Comparison of ENCODE assay signal across 34 cellular contexts in genomic region chr11:122812612-122813011, GRCh38. TPM values are rescaled to one million over a fixed set of nuclear protein-coding genes. Genes with fewer than 3 reads are reported as not detected.
DNase-seq lines count a peak whose midpoint lies in the region; ATAC-seq and TF ChIP-seq lines count a peak whose summit lies in the region.
"Had no signal": no experiment of that assay in that cellular context is flagged by ENCODE, and none has a peak within 500 bp of the region (broad histone marks: within the 10 kb centered on the region; RNA-seq: fewer than 3 reads in every experiment).

No MANE protein-coding gene starts in this region.

- no peaks in the 10 kb centered on the region for H3K9me3 Mint-ChIP-seq in CD8-positive, alpha-beta T cell
- peaks cover 3% of the 10 kb centered on the region for H3K9me3 Mint-ChIP-seq in activated naive CD8-positive, alpha-beta T cell treated with anti-CD3 and anti-CD28 coated beads for 36 hours
- H3K9me3 Mint-ChIP-seq in activated CD4-positive, alpha-beta memory T cell treated with anti-CD3 and anti-CD28 coated beads for 36 hours = no peaks in the 10 kb centered on the region
- H3K9me3 Mint-ChIP-seq: activated T-cell treated with anti-CD3 and anti-CD28 coated beads, Interleukin-2, amount 50 U/mL, for 24 hours had no signal

- no peaks in the 10 kb centered on the region for H3K9me3 ChIP-seq in CD8-positive, alpha-beta T cell (ENCODE audit: low read length)
- H3K9me3 ChIP-seq in HUES64 (ENCODE audit: insufficient read depth, low read depth, low read length) = no peaks in the 10 kb centered on the region
- H3K9me3 ChIP-seq: left ventricle myocardium inferior, prostate gland, SJSA1, tibial artery, vagina had no signal

- H3K27ac ChIP-seq in CD8-positive, alpha-beta T cell (ENCODE audit: low read depth, low read length) = no peak overlapping the region
- H3K27ac ChIP-seq in HUES64 (ENCODE audit: low read depth, low read length) = peak overlapping the region; percentile 3; the same call in 1 of the 2 replicates
- H3K27ac ChIP-seq: left ventricle myocardium inferior, prostate gland, RWPE1, SJSA1, tibial artery, vagina, VCaP had no signal

- WGBS in HUES64 = 61% methylated on average over 3 of the region's 4 CpGs

- no peak for DNase-seq in CD8-positive, alpha-beta T cell
- DNase-seq in activated naive CD8-positive, alpha-beta T cell treated with anti-CD3 and anti-CD28 coated beads for 36 hours = no peak
- DNase-seq in lung microvascular endothelial cell (ENCODE audit: low read depth in 2 of 2) = peak; percentile 14 to 49
- no peak for DNase-seq in NCI-H187 (lab: John Stamatoyannopoulos, UW)
- DNase-seq in activated CD4-positive, alpha-beta memory T cell treated with anti-CD3 and anti-CD28 coated beads for 36 hours = no peak
- DNase-seq in activated effector memory CD4-positive, alpha-beta T cell treated with Interleukin-2 at 50 U/mL for 16 hours = no peak
- DNase-seq: activated CD4-positive, alpha-beta T cell treated with anti-CD3 and anti-CD28 coated beads for 48 hours; activated T-cell treated with anti-CD3 and anti-CD28 coated beads, Interleukin-2, amount 50 U/mL, for 24 hours; effector CD4-positive, alpha-beta T cell; left ventricle myocardium inferior; midbrain; naive B cell; NCI-H1694; NCI-H2171; NCI-H82; stimulated activated CD4-positive, alpha-beta T cell treated with anti-CD3 and anti-CD28 coated beads, Interleukin-12 subunit alpha, Interleukin-12 subunit beta, amount 100 ng/mL, for 4 hours; stimulated activated CD4-positive, alpha-beta T cell treated with anti-CD3 and anti-CD28 coated beads, Interleukin-4, amount 100 ng/mL, for 1 hour; T1000; tibial artery had no signal

- POLR2A ChIA-PET in CD8-positive, alpha-beta T cell (lab: Charles Lee) = no interaction called here
- POLR2A ChIA-PET in activated CD4-positive, alpha-beta memory T cell treated with anti-CD3 and anti-CD28 coated beads for 36 hours (lab: Charles Lee) = no interaction called here

- CTCF ChIA-PET in CD8-positive, alpha-beta T cell (lab: Charles Lee) = interaction anchor here (1.1 to 11.6 kb wide), 6 partner anchors 12 to 241 kb away, joined by 3 to 191 read pairs (median 15); no protein-coding TSS in a partner anchor
- CTCF ChIA-PET in activated CD4-positive, alpha-beta memory T cell treated with anti-CD3 and anti-CD28 coated beads for 36 hours (lab: Charles Lee) = interaction anchor here (1.2 to 4.0 kb wide), 3 partner anchors 17 to 41 kb away, joined by 5 to 38 read pairs (median 5); no protein-coding TSS in a partner anchor

- peak overlapping the region; percentile 19 for H3K4me3 Mint-ChIP-seq in CD8-positive, alpha-beta T cell
- peak overlapping the region; percentile 18 for H3K4me3 Mint-ChIP-seq in activated naive CD8-positive, alpha-beta T cell treated with anti-CD3 and anti-CD28 coated beads for 36 hours
- no peak overlapping the region for H3K4me3 Mint-ChIP-seq in activated CD4-positive, alpha-beta memory T cell treated with anti-CD3 and anti-CD28 coated beads for 36 hours
- H3K4me3 Mint-ChIP-seq: activated T-cell treated with anti-CD3 and anti-CD28 coated beads, Interleukin-2, amount 50 U/mL, for 24 hours; IgD-negative memory B cell; naive B cell had no signal

- no peak for TF ChIP-seq CTCF in CD8-positive, alpha-beta T cell (IDR thresholded peaks at IDR 0.05)

- no peak overlapping the region for H3K4me3 ChIP-seq in CD8-positive, alpha-beta T cell (ENCODE audit: low read depth, low read length)
- H3K4me3 ChIP-seq in HUES64 (ENCODE audit: low read length) = no peak overlapping the region
- H3K4me3 ChIP-seq: GM12878, left ventricle myocardium inferior, prostate gland, SJSA1, tibial artery, vagina had no signal

- intact Hi-C loops in CD8-positive, alpha-beta T cell (cut with DNase I, micrococcal nuclease) = no loop called here
- intact Hi-C loops in activated CD4-positive, alpha-beta memory T cell treated with anti-CD3 and anti-CD28 coated beads for 36 hours (cut with micrococcal nuclease) = no loop called here

- no peaks in the 10 kb centered on the region for H3K27me3 Mint-ChIP-seq in CD8-positive, alpha-beta T cell (ENCODE audit: low read depth)
- H3K27me3 Mint-ChIP-seq in activated naive CD8-positive, alpha-beta T cell treated with anti-CD3 and anti-CD28 coated beads for 36 hours = no peaks in the 10 kb centered on the region
- no peaks in the 10 kb centered on the region for H3K27me3 Mint-ChIP-seq in activated CD4-positive, alpha-beta memory T cell treated with anti-CD3 and anti-CD28 coated beads for 36 hours
- H3K27me3 Mint-ChIP-seq: activated T-cell treated with anti-CD3 and anti-CD28 coated beads, Interleukin-2, amount 50 U/mL, for 24 hours; IgD-negative memory B cell had no signal

- H3K36me3 Mint-ChIP-seq in CD8-positive, alpha-beta T cell = peaks cover 37% of the 10 kb centered on the region
- H3K36me3 Mint-ChIP-seq in activated naive CD8-positive, alpha-beta T cell treated with anti-CD3 and anti-CD28 coated beads for 36 hours = peaks cover 14% of the 10 kb centered on the region
- peaks cover 6% of the 10 kb centered on the region for H3K36me3 Mint-ChIP-seq in activated CD4-positive, alpha-beta memory T cell treated with anti-CD3 and anti-CD28 coated beads for 36 hours

- no peaks in the 10 kb centered on the region for H3K27me3 ChIP-seq in CD8-positive, alpha-beta T cell (ENCODE audit: insufficient read depth, low read length)
- no peaks in the 10 kb centered on the region for H3K27me3 ChIP-seq in HUES64 (ENCODE audit: insufficient read depth, low read length)
- H3K27me3 ChIP-seq: SJSA1, tibial artery, vagina had no signal

- peak overlapping the region; percentile 82 for H3K27ac Mint-ChIP-seq in CD8-positive, alpha-beta T cell
- H3K27ac Mint-ChIP-seq in activated naive CD8-positive, alpha-beta T cell treated with anti-CD3 and anti-CD28 coated beads for 36 hours = no peak overlapping the region
- no peak overlapping the region for H3K27ac Mint-ChIP-seq in activated CD4-positive, alpha-beta memory T cell treated with anti-CD3 and anti-CD28 coated beads for 36 hours
- H3K27ac Mint-ChIP-seq: activated T-cell treated with anti-CD3 and anti-CD28 coated beads, Interleukin-2, amount 50 U/mL, for 24 hours; IgD-negative memory B cell had no signal

- peak; percentile 57 for ATAC-seq in CD8-positive, alpha-beta T cell
- ATAC-seq: GM12878, HCT116, sciatic nerve had no signal

- peaks cover 65% of the 10 kb centered on the region for H3K4me1 Mint-ChIP-seq in CD8-positive, alpha-beta T cell (ENCODE audit: low read depth)
- peaks cover 42% of the 10 kb centered on the region for H3K4me1 Mint-ChIP-seq in activated naive CD8-positive, alpha-beta T cell treated with anti-CD3 and anti-CD28 coated beads for 36 hours
- H3K4me1 Mint-ChIP-seq in activated CD4-positive, alpha-beta memory T cell treated with anti-CD3 and anti-CD28 coated beads for 36 hours (ENCODE audit: low read depth) = peaks cover 19% of the 10 kb centered on the region

- H3K9ac ChIP-seq in HUES64 (ENCODE audit: low read depth, low read length) = no peak overlapping the region

- no peaks in the 10 kb centered on the region for H3K36me3 ChIP-seq in CD8-positive, alpha-beta T cell (ENCODE audit: insufficient read depth, low read length)
- no peaks in the 10 kb centered on the region for H3K36me3 ChIP-seq in HUES64 (ENCODE audit: insufficient read depth, low read length)
- H3K36me3 ChIP-seq: prostate gland, SJSA1, tibial artery, vagina had no signal

- H3K4me1 ChIP-seq in CD8-positive, alpha-beta T cell (ENCODE audit: insufficient read depth, low read length) = peaks cover 41% of the 10 kb centered on the region
- peaks cover 37% of the 10 kb centered on the region for H3K4me1 ChIP-seq in HUES64 (ENCODE audit: insufficient read depth, low read length)
- H3K4me1 ChIP-seq: prostate gland, SJSA1 had no signal

RNA-seq across cellular contexts. Expression of gene CRTAM, which starts 25.7 kb away (rescaled TPM):
- total RNA-seq in CD8-positive, alpha-beta T cell = 10 to 100 TPM; 31.7 to 36.1 TPM
- polyA plus RNA-seq in HUES64 (2013, experiment 1 of 2) = not detected
- polyA plus RNA-seq in HUES64 (2013, experiment 2 of 2) = 0.38 TPM
- 10 to 100 TPM; 21.9 to 22.3 TPM for total RNA-seq in activated naive CD8-positive, alpha-beta T cell treated with anti-CD3 and anti-CD28 coated beads for 36 hours
- total RNA-seq in lung microvascular endothelial cell = not detected in 2 replicates
- total RNA-seq in activated CD4-positive, alpha-beta memory T cell treated with anti-CD3 and anti-CD28 coated beads for 36 hours = under 1 TPM; 0.24 TPM
- total RNA-seq: epithelial cell of proximal tubule, glomerular endothelial cell, left ventricle myocardium inferior, NCI-H460, SJSA1, vagina had no signal
- polyA plus RNA-seq: AG04450, BJ had no signal

Comparison
In these comparisons a context has a peak if more than half of its experiments do, and no peak if none do; other contexts are left out.
1. DNase-seq: peak in lung microvascular endothelial cell (2 of 2); none in CD8-positive, alpha-beta T cell (0 of 7), activated naive CD8-positive, alpha-beta T cell treated with anti-CD3 and anti-CD28 coated beads for 36 hours (single experiment), NCI-H187 (0 of 2), activated CD4-positive, alpha-beta memory T cell treated with anti-CD3 and anti-CD28 coated beads for 36 hours (single experiment) and activated effector memory CD4-positive, alpha-beta T cell treated with Interleukin-2 at 50 U/mL for 16 hours (single experiment).
2. RNA of gene CRTAM, which starts 25.7 kb away (total RNA-seq): 31.7 to 36.1 TPM in CD8-positive, alpha-beta T cell and 21.9 to 22.3 TPM in activated naive CD8-positive, alpha-beta T cell treated with anti-CD3 and anti-CD28 coated beads for 36 hours; 0.24 TPM in activated CD4-positive, alpha-beta memory T cell treated with anti-CD3 and anti-CD28 coated beads for 36 hours and not detected in lung microvascular endothelial cell; every median in the first group is over 10 times any median in the second.